17 cellular contexts compared by ENCODE assay signal in genomic region chr14:61453103-61453767, GRCh38.
DNase-seq lines count a peak whose midpoint lies in the region; ATAC-seq and TF ChIP-seq lines count a peak whose summit lies in the region.
"Had no signal": no experiment of that assay in that cellular context is flagged by ENCODE, and none has a peak within 500 bp of the region (broad histone marks: within the 10 kb centered on the region; RNA-seq: fewer than 3 reads in every experiment).

No MANE protein-coding gene starts in this region.

- TF ChIP-seq CTCF in WTC11 (IDR thresholded peaks at IDR 0.05), result no peak

- CTCF ChIA-PET in WTC11 (lab: Charles Lee), result interaction anchor here (0.6 kb wide), 1 partner anchor 157 kb away, joined by 3 read pairs; no protein-coding TSS in a partner anchor

- H3K4me3 Mint-ChIP-seq in WTC11, result no peak overlapping the region
- H3K4me3 Mint-ChIP-seq in central memory CD8-positive, alpha-beta T cell, result peak overlapping the region; percentile 68
- peak overlapping the region; percentile 73 to 82 for H3K4me3 Mint-ChIP-seq in stimulated activated naive CD8-positive, alpha-beta T cell treated with anti-CD3 and anti-CD28 coated beads, Interleukin-15, amount 100 ng/mL, for 72 hours
- H3K4me3 Mint-ChIP-seq: H9 had no signal

- no peaks in the 10 kb centered on the region for H3K27me3 Mint-ChIP-seq in WTC11 (ENCODE audit: low read depth)
- H3K27me3 Mint-ChIP-seq in central memory CD8-positive, alpha-beta T cell, result no peaks in the 10 kb centered on the region
- no peaks in the 10 kb centered on the region for H3K27me3 Mint-ChIP-seq in stimulated activated naive CD8-positive, alpha-beta T cell treated with anti-CD3 and anti-CD28 coated beads, Interleukin-15, amount 100 ng/mL, for 72 hours

- H3K36me3 Mint-ChIP-seq in WTC11, result no peaks in the 10 kb centered on the region
- peaks cover 90% of the 10 kb centered on the region for H3K36me3 Mint-ChIP-seq in central memory CD8-positive, alpha-beta T cell (ENCODE audit: insufficient read depth)

- POLR2A ChIA-PET in WTC11 (lab: Charles Lee), result no interaction called here

- no peak overlapping the region for H3K27ac ChIP-seq in caudate nucleus (ENCODE audit: low read depth, low read length)
- H3K27ac ChIP-seq: PC-9 had no signal

- ATAC-seq in WTC11, result no peak
- ATAC-seq in central memory CD8-positive, alpha-beta T cell (replicated peaks; ENCODE audit: extremely low read depth, poor library complexity, severe bottlenecking), result no peak
- no peak for ATAC-seq in stimulated activated naive CD8-positive, alpha-beta T cell treated with anti-CD3 and anti-CD28 coated beads, Interleukin-15, amount 100 ng/mL, for 72 hours
- ATAC-seq in left lobe of liver, result no peak
- ATAC-seq in HG03565 (IDR thresholded peaks at IDR 0.05; ENCODE audit: unreplicated experiment), result no peak
- ATAC-seq: HepG2 had no signal

- DNase-seq in activated effector memory CD4-positive, alpha-beta T cell treated with anti-CD3 and anti-CD28 coated beads, Interleukin-2, amount 50 U/mL, for 16 hours, result peak; percentile 62
- DNase-seq in activated effector memory CD4-positive, alpha-beta T cell treated with Interleukin-2 at 50 U/mL for 16 hours, result no peak
- DNase-seq in WTC11 (ENCODE audit: low spot score) (no peak), caudate nucleus (lab: John Stamatoyannopoulos, UW) (no peak), left lobe of liver (ENCODE audit: low spot score) (no peak)
- no peak for DNase-seq in central memory CD8-positive, alpha-beta T cell (ENCODE audit: low spot score in 2 of 2)
- no peak for DNase-seq in stimulated activated naive CD8-positive, alpha-beta T cell treated with anti-CD3 and anti-CD28 coated beads, Interleukin-15, amount 100 ng/mL, for 72 hours
- DNase-seq: DMS53, H9, MM.1S, mucosa of descending colon, NCI-H1694, PC-9, SIG-M5, testis had no signal

- no peaks in the 10 kb centered on the region for H3K9me3 Mint-ChIP-seq in WTC11
- no peaks in the 10 kb centered on the region for H3K9me3 Mint-ChIP-seq in central memory CD8-positive, alpha-beta T cell
- peaks cover 0 to 7% of the 10 kb centered on the region in 2 donors for H3K9me3 Mint-ChIP-seq in stimulated activated naive CD8-positive, alpha-beta T cell treated with anti-CD3 and anti-CD28 coated beads, Interleukin-15, amount 100 ng/mL, for 72 hours
- H3K9me3 Mint-ChIP-seq: H9 had no signal

- H3K27ac Mint-ChIP-seq in WTC11, result no peak overlapping the region
- H3K27ac Mint-ChIP-seq in central memory CD8-positive, alpha-beta T cell (ENCODE audit: low read depth), result peak overlapping the region; percentile 86
- H3K27ac Mint-ChIP-seq in stimulated activated naive CD8-positive, alpha-beta T cell treated with anti-CD3 and anti-CD28 coated beads, Interleukin-15, amount 100 ng/mL, for 72 hours, result peak overlapping the region; percentile 96 to 97

- peaks cover 14% of the 10 kb centered on the region for H3K4me1 Mint-ChIP-seq in WTC11
- peaks cover 92% of the 10 kb centered on the region for H3K4me1 Mint-ChIP-seq in central memory CD8-positive, alpha-beta T cell
- H3K4me1 Mint-ChIP-seq in stimulated activated naive CD8-positive, alpha-beta T cell treated with anti-CD3 and anti-CD28 coated beads, Interleukin-15, amount 100 ng/mL, for 72 hours, result peaks cover 98% of the 10 kb centered on the region

TF ChIP-seq in WTC11, 78 proteins besides CTCF, POLR2A, EP300 and RAD21:
- no peak for TF ChIP-seq JAZF1 (CRISPR knock-in tag; IDR thresholded peaks at IDR 0.05)
- TF ChIP-seq, protein P1, sequence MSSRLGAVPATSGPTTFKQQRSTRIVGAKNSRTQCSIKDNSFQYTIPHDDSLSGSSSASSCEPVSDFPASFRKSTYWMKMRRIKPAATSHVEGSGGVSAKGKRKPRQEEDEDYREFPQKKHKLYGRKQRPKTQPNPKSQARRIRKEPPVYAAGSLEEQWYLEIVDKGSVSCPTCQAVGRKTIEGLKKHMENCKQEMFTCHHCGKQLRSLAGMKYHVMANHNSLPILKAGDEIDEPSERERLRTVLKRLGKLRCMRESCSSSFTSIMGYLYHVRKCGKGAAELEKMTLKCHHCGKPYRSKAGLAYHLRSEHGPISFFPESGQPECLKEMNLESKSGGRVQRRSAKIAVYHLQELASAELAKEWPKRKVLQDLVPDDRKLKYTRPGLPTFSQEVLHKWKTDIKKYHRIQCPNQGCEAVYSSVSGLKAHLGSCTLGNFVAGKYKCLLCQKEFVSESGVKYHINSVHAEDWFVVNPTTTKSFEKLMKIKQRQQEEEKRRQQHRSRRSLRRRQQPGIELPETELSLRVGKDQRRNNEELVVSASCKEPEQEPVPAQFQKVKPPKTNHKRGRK (CRISPR knock-in tag; IDR thresholded peaks at IDR 0.05; ENCODE audit: borderline replicate concordance), result peak; percentile 75; the same call in 1 of the 2 replicates
